ENCODE assay signal across 18 cellular contexts in the genomic region with DNA sequence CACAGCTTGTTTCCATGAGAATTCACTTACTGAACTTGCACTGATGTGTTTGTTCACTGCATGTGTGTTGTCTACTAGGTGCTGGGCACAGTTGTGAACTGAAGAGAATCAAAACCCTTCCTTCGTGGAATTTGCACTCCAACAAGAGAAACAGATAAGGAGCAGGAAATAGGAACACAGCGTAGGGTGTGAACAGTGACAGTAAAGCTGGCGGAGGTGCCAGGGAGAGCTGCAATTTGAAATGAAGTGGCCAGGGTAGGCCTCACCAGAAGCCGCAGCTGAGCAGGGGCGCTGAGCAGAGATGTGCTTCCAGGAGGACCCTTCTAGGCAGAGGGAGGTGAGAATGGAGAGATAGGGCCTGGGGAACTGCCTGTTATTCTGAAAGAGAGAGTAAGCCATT.
"Had no signal": no experiment of that assay in that cellular context is flagged by ENCODE, and none has a peak within 500 bp of the region (broad histone marks: within the 10 kb centered on the region; RNA-seq: fewer than 3 reads in every experiment).

No MANE protein-coding gene starts in this region.

- H3K36me3 ChIP-seq: left lung, suprapubic skin had no signal

- H3K9me3 Mint-ChIP-seq: activated CD4-positive, alpha-beta T cell treated with anti-CD3 and anti-CD28 coated beads, Interleukin-2, amount 10 ng/mL, durations not matched to agents 24 days and 14 days; activated T-cell treated with anti-CD3 and anti-CD28 coated beads, Interleukin-2, amount 50 U/mL, for 72 hours; stimulated activated naive CD8-positive, alpha-beta T cell treated with anti-CD3 and anti-CD28 coated beads, Interleukin-15, amount 100 ng/mL, for 72 hours; T-helper 1 cell treated with Interleukin-12 subunit alpha and Interleukin-12 subunit beta and Interleukin-4 antibody, amounts not matched to agents 30 μg/mL and 1 μg/mL, for 36 hours had no signal

- H3K36me3 Mint-ChIP-seq: activated naive CD8-positive, alpha-beta T cell; naive thymus-derived CD8-positive, alpha-beta T cell had no signal

- H3K4me3 ChIP-seq: left lung, suprapubic skin had no signal

- H3K27ac Mint-ChIP-seq: activated CD4-positive, alpha-beta T cell treated with anti-CD3 and anti-CD28 coated beads, Interleukin-2, amount 10 ng/mL, durations not matched to agents 24 days and 14 days; activated naive CD8-positive, alpha-beta T cell; activated T-cell treated with anti-CD3 and anti-CD28 coated beads, Interleukin-2, amount 50 U/mL, for 72 hours; stimulated activated naive CD8-positive, alpha-beta T cell treated with anti-CD3 and anti-CD28 coated beads, Interleukin-15, amount 100 ng/mL, for 72 hours; T-helper 1 cell treated with Interleukin-12 subunit alpha and Interleukin-12 subunit beta and Interleukin-4 antibody, amounts not matched to agents 30 μg/mL and 1 μg/mL, for 36 hours had no signal

- H3K27ac ChIP-seq: foreskin keratinocyte, left lung, suprapubic skin had no signal

- H3K27me3 ChIP-seq: foreskin keratinocyte had no signal

- H3K4me1 ChIP-seq: foreskin keratinocyte, suprapubic skin had no signal

- H3K9me3 ChIP-seq: left lung, suprapubic skin had no signal

- ATAC-seq: activated T-cell treated with anti-CD3 and anti-CD28 coated beads, Interleukin-2, amount 50 U/mL, for 72 hours; foreskin keratinocyte; left lung; naive thymus-derived CD8-positive, alpha-beta T cell had no signal

- H3K4me3 Mint-ChIP-seq: activated CD4-positive, alpha-beta T cell treated with anti-CD3 and anti-CD28 coated beads, Interleukin-2, amount 10 ng/mL, durations not matched to agents 24 days and 14 days; activated naive CD8-positive, alpha-beta T cell; activated T-cell treated with anti-CD3 and anti-CD28 coated beads, Interleukin-2, amount 50 U/mL, for 72 hours; naive thymus-derived CD8-positive, alpha-beta T cell; stimulated activated naive CD8-positive, alpha-beta T cell treated with anti-CD3 and anti-CD28 coated beads, Interleukin-15, amount 100 ng/mL, for 72 hours; T-helper 1 cell treated with Interleukin-12 subunit alpha and Interleukin-12 subunit beta and Interleukin-4 antibody, amounts not matched to agents 30 μg/mL and 1 μg/mL, for 36 hours had no signal

- DNase-seq: activated CD4-positive, alpha-beta T cell treated with anti-CD3 and anti-CD28 coated beads, Interleukin-2, amount 10 ng/mL, durations not matched to agents 24 days and 14 days; activated CD8-positive, alpha-beta memory T cell treated with anti-CD3 and anti-CD28 coated beads for 24 hours; activated gamma-delta T cell treated with Interleukin-2 at 50 U/mL for 16 hours; activated T-cell treated with anti-CD3 and anti-CD28 coated beads, Interleukin-2, amount 50 U/mL, for 72 hours; dermis blood vessel endothelial cell; foreskin keratinocyte; glutamatergic neuron; hypothalamus; left lung; naive thymus-derived CD8-positive, alpha-beta T cell; nucleus accumbens; retina; stimulated activated CD4-positive, alpha-beta T cell treated with anti-CD3 and anti-CD28 coated beads, Interleukin-2, amount 100 ng/mL, for 48 hours; stimulated activated naive CD8-positive, alpha-beta T cell treated with anti-CD3 and anti-CD28 coated beads, Interleukin-15, amount 100 ng/mL, for 72 hours; trophoblast cell had no signal
